ENCODE assay signal across 8 cellular contexts in the genomic region with DNA sequence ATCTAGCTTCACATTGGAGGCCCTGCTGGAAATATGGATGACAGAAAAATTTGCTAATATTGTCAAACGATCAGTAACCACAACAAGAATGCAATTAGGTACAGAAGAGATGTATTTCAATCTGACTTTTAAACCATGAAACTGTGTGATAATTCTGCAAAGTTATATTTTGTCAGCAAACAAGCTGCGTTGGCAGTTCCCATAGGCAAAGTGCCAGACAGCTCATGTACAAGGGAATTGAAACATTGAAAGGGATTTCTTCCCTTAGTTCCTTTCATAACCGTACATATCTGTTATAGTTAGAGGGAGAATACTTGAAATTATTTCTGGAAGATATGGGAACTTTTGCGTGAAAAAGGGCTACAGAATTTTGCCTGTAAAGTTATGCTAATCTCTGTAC.
"Had no signal": no experiment of that assay in that cellular context is flagged by ENCODE, and none has a peak within 500 bp of the region (broad histone marks: within the 10 kb centered on the region; RNA-seq: fewer than 3 reads in every experiment).

No MANE protein-coding gene starts in this region.

- H3K4me3 ChIP-seq: ovary had no signal

- H3K27ac ChIP-seq: ovary had no signal

- H3K27me3 ChIP-seq: ovary had no signal

- H3K9me3 ChIP-seq: ovary had no signal

- DNase-seq: activated CD4-positive, alpha-beta memory T cell treated with anti-CD3 and anti-CD28 coated beads for 36 hours; activated gamma-delta T cell; activated T-cell treated with anti-CD3 and anti-CD28 coated beads, Interleukin-2, amount 50 U/mL, for 48 hours; anterior cingulate cortex; effector CD8-positive, alpha-beta T cell; ovary; small intestine; T-helper 9 cell had no signal

- H3K36me3 ChIP-seq: ovary had no signal
